16 cellular contexts compared by ENCODE assay signal in the genomic region with DNA sequence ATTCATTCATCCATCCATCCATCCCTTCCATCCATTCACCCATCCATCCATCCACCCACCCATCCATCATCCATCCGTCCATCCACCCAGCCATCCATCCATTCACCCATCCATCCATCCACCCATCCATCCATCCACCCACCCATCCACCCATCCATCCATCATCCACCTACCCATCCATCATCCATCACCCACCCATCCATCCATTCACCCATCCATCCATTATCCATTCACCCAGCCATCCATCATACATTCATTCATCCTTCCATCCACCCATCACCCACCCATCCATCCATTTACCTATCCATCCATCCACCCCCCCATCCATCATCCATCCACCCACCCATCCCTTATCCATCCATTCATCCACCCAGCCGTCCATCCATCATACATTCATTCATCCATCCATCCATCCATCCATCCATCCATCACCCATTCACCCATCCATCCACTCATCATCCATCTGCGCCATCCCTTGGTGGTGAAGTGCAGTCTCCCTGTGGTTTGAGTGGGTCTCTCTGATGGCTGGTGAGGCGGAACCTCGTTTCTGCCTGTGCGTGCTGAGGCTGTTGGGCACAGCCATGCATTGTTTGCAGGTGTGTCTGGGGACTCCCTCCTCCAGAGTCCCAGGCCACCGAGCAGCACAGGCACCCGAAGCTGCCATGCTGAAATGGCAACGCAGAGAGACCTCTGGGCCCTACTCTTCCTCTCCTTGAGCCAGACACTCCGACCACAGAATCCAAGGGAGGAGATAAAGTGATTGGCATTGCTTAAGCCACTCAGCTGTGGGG.
"Had no signal": no experiment of that assay in that cellular context is flagged by ENCODE, and none has a peak within 500 bp of the region (broad histone marks: within the 10 kb centered on the region; RNA-seq: fewer than 3 reads in every experiment).

No MANE protein-coding gene starts in this region.

- H3K9me3 ChIP-seq: esophagus muscularis mucosa, gastrocnemius medialis, heart right ventricle, ovary, suprapubic skin, thyroid gland had no signal

- H3K4me3 ChIP-seq: esophagus muscularis mucosa, gastrocnemius medialis, heart right ventricle, ovary, suprapubic skin, thyroid gland had no signal

- H3K27ac ChIP-seq: epithelial cell of prostate, esophagus muscularis mucosa, gastrocnemius medialis, heart right ventricle, ovary, suprapubic skin, thyroid gland had no signal

- H3K36me3 ChIP-seq: esophagus muscularis mucosa, gastrocnemius medialis, heart right ventricle, ovary, suprapubic skin, thyroid gland had no signal

- H3K4me1 ChIP-seq: gastrocnemius medialis had no signal

- ATAC-seq: effector memory CD8-positive, alpha-beta T cell; gastrocnemius medialis; heart right ventricle; naive thymus-derived CD4-positive, alpha-beta T cell; right cardiac atrium had no signal

- DNase-seq: effector memory CD8-positive, alpha-beta T cell; gastrocnemius medialis; heart right ventricle; hypothalamus; kidney glomerular epithelial cell; mammary epithelial cell; naive thymus-derived CD4-positive, alpha-beta T cell; nucleus accumbens; small intestine; stimulated activated CD4-positive, alpha-beta T cell treated with anti-CD3 and anti-CD28 coated beads, Interleukin-12 subunit alpha, Interleukin-12 subunit beta, amount 100 ng/mL, for 4 hours; thyroid gland had no signal
